7 cellular contexts compared by ENCODE assay signal in the genomic region with DNA sequence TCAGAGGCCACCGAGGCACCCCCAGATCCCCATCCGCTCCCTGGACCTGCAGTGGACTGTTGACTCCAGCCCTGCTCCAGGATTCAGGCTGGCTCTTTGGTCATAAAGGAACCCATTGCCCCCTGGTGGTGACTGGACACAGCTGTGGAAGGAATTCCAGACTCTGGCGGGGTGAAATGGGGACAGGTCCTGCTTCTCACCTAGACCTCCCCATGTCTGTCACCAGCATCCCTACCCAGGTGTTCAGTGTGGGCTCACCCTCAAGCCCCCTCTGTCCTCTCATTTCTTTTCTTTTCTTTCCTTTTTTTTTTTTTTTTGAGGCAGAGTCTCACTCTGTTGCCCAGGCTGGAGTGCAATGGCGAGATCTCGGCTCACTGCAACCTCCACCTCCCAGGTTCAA. TPM values are rescaled to one million over a fixed set of nuclear protein-coding genes. Genes with fewer than 3 reads are reported as not detected.
A peak's percentile ranks its signal among the peaks of the same experiment; 100 is the strongest.
DNase-seq lines count a peak whose midpoint lies in the region; ATAC-seq and TF ChIP-seq lines count a peak whose summit lies in the region.

No MANE protein-coding gene starts in this region.

- H3K4me3 ChIP-seq in breast epithelium: no peak overlapping the region

- no peaks in the 10 kb centered on the region for H3K9me3 ChIP-seq in breast epithelium

- TF ChIP-seq CTCF in GM12874 (IDR thresholded peaks at IDR 0.05; ENCODE audit: insufficient read depth, low read depth, low read length): peak; percentile 82
- peak; percentile 94 to 97 (median 97) for TF ChIP-seq CTCF in breast epithelium (IDR thresholded peaks at IDR 0.05)

- no peak for TF ChIP-seq POLR2A in breast epithelium (IDR thresholded peaks at IDR 0.05)

- H3K4me1 ChIP-seq in breast epithelium: no peaks in the 10 kb centered on the region

- H3K36me3 ChIP-seq in breast epithelium: no peaks in the 10 kb centered on the region

- peak; percentile 53 to 67 for DNase-seq in NCI-H1930 (lab: John Stamatoyannopoulos, UW)
- DNase-seq in UCSD-AML1 (lab: John Stamatoyannopoulos, UW; ENCODE audit: unreplicated experiment): peak; percentile 55
- peak; percentile 81 to 86 for DNase-seq in breast epithelium (ENCODE audit: low spot score in 2 of 2)
- DNase-seq in inferior parietal cortex (ENCODE audit: extremely low spot score): peak; percentile 86
- DNase-seq in stimulated activated CD4-positive, alpha-beta T cell treated with anti-CD3 and anti-CD28 coated beads, Interleukin-12 subunit alpha, Interleukin-12 subunit beta, amount 100 ng/mL, for 4 hours: peak; percentile 42

- no peaks in the 10 kb centered on the region for H3K27me3 ChIP-seq in breast epithelium

- ATAC-seq in HG03139 (IDR thresholded peaks at IDR 0.05; ENCODE audit: unreplicated experiment): no peak

- no peak overlapping the region for H3K27ac ChIP-seq in breast epithelium

- intact Hi-C loops in breast epithelium (cut with DNase I; ENCODE audit: low total_unique reads): loop anchor here (5.0 kb wide), 2 partner anchors 84 to 146 kb away; no protein-coding TSS in a partner anchor

RNA-seq across cellular contexts. Expression of a gene that starts 25.5 kb away (rescaled TPM):
- 10 to 100 TPM; 19.0 to 45.9 (median 43.2) TPM for total RNA-seq in breast epithelium
